In the genomic region with DNA sequence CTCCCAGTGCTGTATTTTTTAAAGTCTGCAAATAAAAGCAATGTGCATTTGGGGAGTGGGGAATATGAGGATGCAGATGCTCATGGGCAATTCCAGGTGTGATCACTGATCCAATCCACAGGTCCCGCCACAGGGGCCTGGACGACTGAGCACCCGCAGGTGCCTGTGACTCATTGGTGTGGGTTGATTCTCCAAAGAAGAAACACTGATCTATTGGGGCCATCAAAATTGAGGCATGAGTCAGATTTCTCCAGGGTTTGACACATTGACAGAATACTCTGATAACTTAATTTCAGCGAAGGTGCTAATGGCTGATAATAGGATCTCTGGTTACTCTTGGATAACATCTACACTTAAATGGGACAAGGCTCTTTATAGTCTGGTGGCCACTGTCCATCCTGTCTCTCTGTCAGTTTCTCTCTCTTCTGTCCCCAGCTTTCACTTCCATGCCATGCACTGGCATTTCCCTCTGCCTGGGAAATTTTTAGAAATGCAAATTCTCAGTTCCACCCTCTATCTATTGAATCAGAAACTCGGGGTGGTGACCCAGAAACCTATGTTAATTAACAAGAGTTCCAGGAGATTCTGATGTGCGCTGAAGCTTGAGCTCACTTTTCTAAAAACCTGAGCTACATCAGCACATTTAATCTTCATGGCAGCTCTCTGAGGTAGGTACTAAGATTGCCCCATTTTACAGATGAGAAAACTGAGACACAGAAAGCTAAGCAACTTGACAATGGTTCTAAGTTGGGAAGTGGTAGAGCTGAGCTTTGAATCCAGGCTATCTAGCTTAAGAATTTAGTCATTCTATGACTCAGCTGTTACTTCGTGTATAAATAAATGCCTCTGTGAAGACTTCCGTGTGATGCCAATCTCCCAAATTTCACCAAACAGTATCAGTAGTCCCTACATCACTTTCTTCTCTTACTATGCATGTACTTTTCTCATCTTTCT, we compare ENCODE assay signal across 16 cellular contexts. TPM values are rescaled to one million over a fixed set of nuclear protein-coding genes. Genes with fewer than 3 reads are reported as not detected.
DNase-seq lines count a peak whose midpoint lies in the region; ATAC-seq and TF ChIP-seq lines count a peak whose summit lies in the region.
"Had no signal": no experiment of that assay in that cellular context is flagged by ENCODE, and none has a peak within 500 bp of the region (broad histone marks: within the 10 kb centered on the region; RNA-seq: fewer than 3 reads in every experiment).

No MANE protein-coding gene starts in this region.

- no peak overlapping the region for H3K4me3 ChIP-seq in ascending aorta
- H3K4me3 ChIP-seq in thoracic aorta, result no peak overlapping the region
- no peak overlapping the region for H3K4me3 ChIP-seq in testis
- H3K4me3 ChIP-seq: Peyer's patch, suprapubic skin had no signal

- TF ChIP-seq CTCF in ascending aorta (IDR thresholded peaks at IDR 0.05) (no peak), foreskin keratinocyte (conservative IDR thresholded peaks at IDR 0.05) (no peak), thoracic aorta (IDR thresholded peaks at IDR 0.05) (no peak), testis (IDR thresholded peaks at IDR 0.05) (no peak)

- intact Hi-C loops in ascending aorta (cut with DNase I) (no loop called here), testis (cut with DNase I; ENCODE audit: low total_unique reads) (no loop called here)

- H3K4me1 ChIP-seq in ascending aorta, result peaks cover 6 to 34% of the 10 kb centered on the region in 2 donors
- H3K4me1 ChIP-seq in foreskin keratinocyte, result no peaks in the 10 kb centered on the region
- H3K4me1 ChIP-seq in thoracic aorta (ENCODE audit: control insufficient read depth in 1 of 2, low read depth in 2 of 2), result peaks cover 15 to 72% of the 10 kb centered on the region in 2 donors
- no peaks in the 10 kb centered on the region for H3K4me1 ChIP-seq in testis
- H3K4me1 ChIP-seq: BE2C, Peyer's patch had no signal

- DNase-seq in M059J (ENCODE audit: low read depth), result peak; percentile 49
- no peak for DNase-seq in ascending aorta (ENCODE audit: low spot score in 2 of 2)
- DNase-seq in foreskin keratinocyte, result peak in 1 of 2 donors; percentile 13
- DNase-seq in thoracic aorta (ENCODE audit: low spot score), result no peak
- no peak for DNase-seq in OCI-M2 (lab: John Stamatoyannopoulos, UW; ENCODE audit: unreplicated experiment)
- no peak for DNase-seq in DMS53 treated with DMSO at 0.1 percent for 48 hours (lab: John Stamatoyannopoulos, UW; ENCODE audit: unreplicated experiment)
- DNase-seq in testis, result no peak
- DNase-seq: activated CD4-positive, alpha-beta T cell treated with anti-CD3 and anti-CD28 coated beads, Interleukin-2, amount 10 ng/mL, durations not matched to agents 7 days and 5 days; activated naive CD4-positive, alpha-beta T cell treated with anti-CD3 and anti-CD28 coated beads, Interleukin-2, amount 50 U/mL, for 16 hours; BE2C; NCI-H69; Peyer's patch; stimulated activated CD4-positive, alpha-beta T cell treated with anti-CD3 and anti-CD28 coated beads, Interleukin-2, amount 100 ng/mL, for 24 hours had no signal

- TF ChIP-seq POLR2A in testis (IDR thresholded peaks at IDR 0.05), result no peak

- 88 to 92% methylated on average over 8 of the region's 8 CpGs for WGBS in testis, 2 donors

- H3K27me3 ChIP-seq in ascending aorta (no peaks in the 10 kb centered on the region), foreskin keratinocyte (peaks cover 28% of the 10 kb centered on the region), thoracic aorta (replicated peaks; ENCODE audit: insufficient read depth) (no peaks in the 10 kb centered on the region), testis (no peaks in the 10 kb centered on the region)
- H3K27me3 ChIP-seq: BE2C, Peyer's patch, suprapubic skin had no signal

- peak overlapping the region; percentile 86 to 91 for H3K27ac ChIP-seq in ascending aorta
- no peak overlapping the region for H3K27ac ChIP-seq in foreskin keratinocyte
- H3K27ac ChIP-seq in thoracic aorta, result peak overlapping the region; percentile 87 to 92
- H3K27ac ChIP-seq in testis, result peak overlapping the region in 1 of 2 donors; percentile 65

- ATAC-seq in foreskin keratinocyte (peak; percentile 52), thoracic aorta (ENCODE audit: insufficient number of reproducible peaks, low FRiP score, low read depth) (peak; percentile 45)
- ATAC-seq: left lobe of liver had no signal

- H3K9me3 ChIP-seq in ascending aorta (no peaks in the 10 kb centered on the region), thoracic aorta (no peaks in the 10 kb centered on the region), testis (no peaks in the 10 kb centered on the region)
- H3K9me3 ChIP-seq: BE2C, Peyer's patch, suprapubic skin had no signal

- H3K36me3 ChIP-seq in ascending aorta (no peaks in the 10 kb centered on the region), thoracic aorta (no peaks in the 10 kb centered on the region), testis (ENCODE audit: low read depth, missing control alignments) (no peaks in the 10 kb centered on the region)
- H3K36me3 ChIP-seq: BE2C, Peyer's patch, suprapubic skin had no signal

RNA-seq across cellular contexts. Expression of a gene that starts 10.2 kb away (rescaled TPM):
- 2.3 and 2.7 TPM in 2 replicates for total RNA-seq in M059J (2014; rRNA removed; shearing (Covaris generic))
- 83.4 TPM for total RNA-seq in ascending aorta
- not detected in 2 replicates for total RNA-seq in foreskin keratinocyte
- polyA plus RNA-seq in foreskin keratinocyte, result not detected in 2 replicates
- total RNA-seq in thoracic aorta, result 100 to 1,000 TPM; 126 to 289 TPM
- total RNA-seq in testis, result 1 to 10 TPM; 6.3 to 7.1 TPM
- 17.4 TPM for polyA plus RNA-seq in testis (ENCODE audit: insufficient read depth, low read depth, low replicate concordance)
- polyA plus RNA-seq: IgD-negative memory B cell had no signal

Comparison
In these comparisons a context has a peak if more than half of its experiments do, and no peak if none do; other contexts are left out.
1. RNA of a gene that starts 10.2 kb away (total RNA-seq): 126 to 289 TPM in thoracic aorta and 83.4 TPM in ascending aorta (single experiment); 6.3 to 7.1 TPM in testis, 2.3 to 2.7 TPM in M059J and not detected in foreskin keratinocyte; every median in the first group is over 10 times any median in the second.